1 cellular context compared by ENCODE assay signal in the genomic region with DNA sequence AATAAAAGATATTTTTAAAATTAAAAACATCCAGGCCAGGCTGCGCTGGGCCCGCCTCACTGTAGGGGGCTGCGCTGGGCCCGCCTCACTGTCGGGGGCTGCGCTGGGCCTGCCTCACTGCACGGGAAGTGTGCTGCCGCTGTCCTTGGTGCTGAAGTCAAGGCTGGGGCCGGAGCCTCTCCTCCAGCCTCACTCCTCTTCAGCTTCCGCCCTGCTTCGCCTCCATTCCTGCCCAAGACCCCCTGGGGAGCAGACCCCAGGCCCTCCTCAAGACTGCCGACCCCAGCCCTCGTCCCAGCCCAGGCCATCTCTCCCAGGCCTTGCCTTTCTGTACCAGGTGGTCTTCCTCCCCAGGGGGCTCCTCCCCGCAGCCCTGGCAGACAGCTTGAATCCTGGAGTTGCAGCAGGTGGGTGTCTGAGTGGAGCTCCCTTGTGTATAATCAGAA.
TF ChIP-seq lines count a peak whose summit lies in the region.

No MANE protein-coding gene starts in this region.

TF ChIP-seq in GM12878, 131 proteins besides CTCF, POLR2A, EP300 and RAD21:
- TF ChIP-seq, protein P1, sequence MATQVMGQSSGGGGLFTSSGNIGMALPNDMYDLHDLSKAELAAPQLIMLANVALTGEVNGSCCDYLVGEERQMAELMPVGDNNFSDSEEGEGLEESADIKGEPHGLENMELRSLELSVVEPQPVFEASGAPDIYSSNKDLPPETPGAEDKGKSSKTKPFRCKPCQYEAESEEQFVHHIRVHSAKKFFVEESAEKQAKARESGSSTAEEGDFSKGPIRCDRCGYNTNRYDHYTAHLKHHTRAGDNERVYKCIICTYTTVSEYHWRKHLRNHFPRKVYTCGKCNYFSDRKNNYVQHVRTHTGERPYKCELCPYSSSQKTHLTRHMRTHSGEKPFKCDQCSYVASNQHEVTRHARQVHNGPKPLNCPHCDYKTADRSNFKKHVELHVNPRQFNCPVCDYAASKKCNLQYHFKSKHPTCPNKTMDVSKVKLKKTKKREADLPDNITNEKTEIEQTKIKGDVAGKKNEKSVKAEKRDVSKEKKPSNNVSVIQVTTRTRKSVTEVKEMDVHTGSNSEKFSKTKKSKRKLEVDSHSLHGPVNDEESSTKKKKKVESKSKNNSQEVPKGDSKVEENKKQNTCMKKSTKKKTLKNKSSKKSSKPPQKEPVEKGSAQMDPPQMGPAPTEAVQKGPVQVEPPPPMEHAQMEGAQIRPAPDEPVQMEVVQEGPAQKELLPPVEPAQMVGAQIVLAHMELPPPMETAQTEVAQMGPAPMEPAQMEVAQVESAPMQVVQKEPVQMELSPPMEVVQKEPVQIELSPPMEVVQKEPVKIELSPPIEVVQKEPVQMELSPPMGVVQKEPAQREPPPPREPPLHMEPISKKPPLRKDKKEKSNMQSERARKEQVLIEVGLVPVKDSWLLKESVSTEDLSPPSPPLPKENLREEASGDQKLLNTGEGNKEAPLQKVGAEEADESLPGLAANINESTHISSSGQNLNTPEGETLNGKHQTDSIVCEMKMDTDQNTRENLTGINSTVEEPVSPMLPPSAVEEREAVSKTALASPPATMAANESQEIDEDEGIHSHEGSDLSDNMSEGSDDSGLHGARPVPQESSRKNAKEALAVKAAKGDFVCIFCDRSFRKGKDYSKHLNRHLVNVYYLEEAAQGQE (IDR thresholded peaks at IDR 0.05; ENCODE audit: low read depth, low read length), result peak; percentile 94
- no peak for TF ChIP-seq TCF3 (IDR thresholded peaks at IDR 0.05; ENCODE audit: borderline replicate concordance, insufficient read depth, low read depth, low read length)
